Comparison of ENCODE assay signal across 8 cellular contexts in genomic region chr1:232826318-232826717, GRCh38.
"Had no signal": no experiment of that assay in that cellular context is flagged by ENCODE, and none has a peak within 500 bp of the region (broad histone marks: within the 10 kb centered on the region; RNA-seq: fewer than 3 reads in every experiment).

No MANE protein-coding gene starts in this region.

- H3K4me3 ChIP-seq: GM23248, GM23338, HAP-1 had no signal

- H3K36me3 ChIP-seq: HAP-1 had no signal

- H3K9me3 ChIP-seq: HAP-1 had no signal

- H3K27ac Mint-ChIP-seq: GM23338, H9, HFFc6 had no signal

- H3K27ac ChIP-seq: GM23248 had no signal

- DNase-seq: GOT3, H7, H9, HCEC 1CT, HFFc6 had no signal

- H3K4me1 ChIP-seq: HAP-1 had no signal

- H3K9me3 Mint-ChIP-seq: GM23338 had no signal

- H3K4me3 Mint-ChIP-seq: GM23338, H9, HFFc6 had no signal

- H3K4me1 Mint-ChIP-seq: GM23338, H9 had no signal
